In genomic region chr18:75612491-75612890, GRCh38 we compare ENCODE assay signal across 24 cellular contexts.
DNase-seq lines count a peak whose midpoint lies in the region.
"Had no signal": no experiment of that assay in that cellular context is flagged by ENCODE, and none has a peak within 500 bp of the region (broad histone marks: within the 10 kb centered on the region; RNA-seq: fewer than 3 reads in every experiment).

No MANE protein-coding gene starts in this region.

- H3K27me3 ChIP-seq in MG63: no peaks in the 10 kb centered on the region
- H3K27me3 ChIP-seq: brain microvascular endothelial cell, thyroid gland had no signal

- H3K9me3 ChIP-seq in MG63: no peaks in the 10 kb centered on the region
- H3K9me3 ChIP-seq in SK-N-MC (ENCODE audit: low read depth, low read length): no peaks in the 10 kb centered on the region
- H3K9me3 ChIP-seq: thyroid gland had no signal

- DNase-seq in MG63 (peak; percentile 8), SK-N-MC (ENCODE audit: low read depth, low spot score) (peak; percentile 89), left kidney (ENCODE audit: low read depth, low spot score) (peak; percentile 38), NCI-H2029 (lab: John Stamatoyannopoulos, UW) (no peak), occipital lobe (lab: John Stamatoyannopoulos, UW) (no peak), NCI-H128 (lab: John Stamatoyannopoulos, UW; ENCODE audit: unreplicated experiment) (no peak), NCI-H1436 treated with DMSO at 0.1 percent for 48 hours (lab: John Stamatoyannopoulos, UW) (no peak)
- DNase-seq: activated gamma-delta T cell; activated T-cell treated with anti-CD3 and anti-CD28 coated beads, Interleukin-2, amount 50 U/mL, for 24 hours; brain microvascular endothelial cell; Calu3; DND-41; dorsolateral prefrontal cortex; HCEC 1CT; left colon; NCI-H1417 treated with DMSO at 0.1 percent for 48 hours; NCI-H2081 treated with DMSO at 0.1 percent for 48 hours; NCI-H510A; PC-9; posterior cingulate gyrus; stimulated activated CD4-positive, alpha-beta T cell treated with anti-CD3 and anti-CD28 coated beads, Interleukin-4, amount 100 ng/mL, for 1 hour; thyroid gland had no signal

- H3K27ac ChIP-seq in SK-N-MC: peak overlapping the region; percentile 81; the same call in 1 of the 2 replicates
- H3K27ac ChIP-seq: brain microvascular endothelial cell, dorsolateral prefrontal cortex, HL-60, KMS-11, PC-9, thyroid gland had no signal

- H3K9ac ChIP-seq in SK-N-MC (ENCODE audit: insufficient read length): no peak overlapping the region
- H3K9ac ChIP-seq: KMS-11 had no signal

- H3K4me3 ChIP-seq in MG63: no peak overlapping the region
- H3K4me3 ChIP-seq in SK-N-MC: peak overlapping the region; percentile 68
- H3K4me3 ChIP-seq: dorsolateral prefrontal cortex, PC-9, thyroid gland had no signal

- H3K36me3 ChIP-seq in MG63 (no peaks in the 10 kb centered on the region), SK-N-MC (ENCODE audit: insufficient read depth, low read length) (no peaks in the 10 kb centered on the region)
- H3K36me3 ChIP-seq: brain microvascular endothelial cell, thyroid gland had no signal

Comparison
In these comparisons a context has a peak if more than half of its experiments do, and no peak if none do; other contexts are left out.
1. DNase-seq: peak in MG63 (single experiment), SK-N-MC (single experiment) and left kidney (single experiment); none in NCI-H2029 (single experiment), occipital lobe (single experiment), NCI-H128 (single experiment) and NCI-H1436 treated with DMSO at 0.1 percent for 48 hours (single experiment).